Comparison of ENCODE assay signal across 8 cellular contexts in the genomic region with DNA sequence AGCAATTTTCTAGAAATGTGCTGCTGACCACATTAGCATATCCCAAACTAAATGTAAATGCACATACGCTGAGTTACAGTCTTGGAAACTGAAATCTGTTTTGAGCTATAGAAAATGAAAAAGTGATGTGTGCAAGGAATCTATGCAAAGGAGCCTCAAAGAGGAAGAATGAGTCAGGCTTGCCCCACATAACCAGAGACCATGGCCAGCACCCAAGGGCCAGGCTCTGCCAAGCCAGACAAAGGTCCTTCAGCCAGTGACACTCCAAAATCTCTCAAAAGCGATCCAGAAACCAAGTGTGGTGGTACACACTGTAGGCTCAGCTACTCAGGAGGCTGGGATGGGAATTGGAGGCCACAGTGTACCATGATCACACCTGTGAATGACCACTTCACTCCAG.
DNase-seq lines count a peak whose midpoint lies in the region; ATAC-seq and TF ChIP-seq lines count a peak whose summit lies in the region.

No MANE protein-coding gene starts in this region.

- H4K20me1 ChIP-seq in IMR-90 (ENCODE audit: insufficient read depth, low read length) = no peaks in the 10 kb centered on the region

- H3K4me2 ChIP-seq in IMR-90 (ENCODE audit: low read depth, low read length) = peak overlapping the region; percentile 18; the same call in 1 of the 2 replicates

- H3K9me3 ChIP-seq in IMR-90 (ENCODE audit: control insufficient read depth, insufficient read depth, low read length) = no peaks in the 10 kb centered on the region

- dilution Hi-C loops in IMR-90 (cut with HindIII; ENCODE audit: low sequenced_read_pairs, unreplicated experiment) = no loop called here

- peak overlapping the region; percentile 72 for H3K27ac ChIP-seq in IMR-90 (ENCODE audit: insufficient read depth, low read length)

- peak; percentile 88 for ATAC-seq in GM21528 (IDR thresholded peaks at IDR 0.05; ENCODE audit: low FRiP score, unreplicated experiment)
- ATAC-seq in IMR-90 (ENCODE audit: low read depth) = peak; percentile 57
- ATAC-seq in activated naive CD8-positive, alpha-beta T cell treated with anti-CD3 and anti-CD28 coated beads, Interleukin-2, amount 10 ng/mL, durations not matched to agents 7 days and 5 days (ENCODE audit: low read depth) = peak; percentile 64

- TF ChIP-seq CTCF in GM13977 (IDR thresholded peaks at IDR 0.05; ENCODE audit: extremely low read depth, insufficient read depth, missing control alignments) = no peak
- no peak for TF ChIP-seq CTCF in IMR-90 (conservative IDR thresholded peaks at IDR 0.05; ENCODE audit: low read depth, low read length)

- H3K9me1 ChIP-seq in IMR-90 (ENCODE audit: insufficient read depth, low read length) = peaks cover 16% of the 10 kb centered on the region

- H3K4me1 ChIP-seq in IMR-90 (ENCODE audit: control insufficient read depth, insufficient read depth, low read length) = peaks cover 11% of the 10 kb centered on the region

- no peaks in the 10 kb centered on the region for H3K9me3 Mint-ChIP-seq in activated naive CD8-positive, alpha-beta T cell treated with anti-CD3 and anti-CD28 coated beads, Interleukin-2, amount 10 ng/mL, durations not matched to agents 7 days and 5 days

- no peaks in the 10 kb centered on the region for H3K36me3 ChIP-seq in IMR-90 (ENCODE audit: control insufficient read depth, insufficient read depth, low read length)

- H3K79me1 ChIP-seq in IMR-90 (ENCODE audit: low read depth in 1 of 2, low read length in 2 of 2) = no peaks in the 10 kb centered on the region; a peak in 1 of 4 replicates

- BruUV-seq in IMR-90 (replicated peaks; lab: Mats Ljungman, UMichigan) = no TSS peak

- peak overlapping the region; percentile 92 for H2BK5ac ChIP-seq in IMR-90 (ENCODE audit: low read depth, low read length, poor library complexity, severe bottlenecking)

- TF ChIP-seq RAD21 in IMR-90 (IDR thresholded peaks at IDR 0.05; ENCODE audit: low read length) = no peak; the same call in 1 of the 2 replicates

- H3K4me3 ChIP-seq in IMR-90 (ENCODE audit: insufficient read depth, low read depth, low read length) = no peak overlapping the region

- peak overlapping the region; percentile 100 for H2BK15ac ChIP-seq in IMR-90 (ENCODE audit: low read depth, low read length)

- CTCF ChIA-PET in IMR-90 (lab: Yijun Ruan, JAX) = interaction anchor here (1.1 kb wide), 1 partner anchor 21 kb away, joined by 3 read pairs; no protein-coding TSS in a partner anchor

- peak overlapping the region; percentile 70 for H3K23ac ChIP-seq in IMR-90 (ENCODE audit: low read depth, low read length)

- H2AK9ac ChIP-seq in IMR-90 (replicated peaks; ENCODE audit: low read depth, low read length, poor library complexity) = peak overlapping the region; percentile 80

- no peaks in the 10 kb centered on the region for H3K36me3 Mint-ChIP-seq in activated naive CD8-positive, alpha-beta T cell treated with anti-CD3 and anti-CD28 coated beads, Interleukin-2, amount 10 ng/mL, durations not matched to agents 7 days and 5 days

- in situ Hi-C loops in GM13977 (cut with MboI; ENCODE audit: low pct_unique_long_range_greater_than_20kb, low sequenced_read_pairs, unreplicated experiment) = loop anchor here (10.0 kb wide), 1 partner anchor 49 kb away; no protein-coding TSS in a partner anchor
- in situ Hi-C loops in IMR-90 (cut with MboI; ENCODE audit: low sequenced_read_pairs) = no loop called here

- H3K56ac ChIP-seq in IMR-90 (ENCODE audit: extremely low read depth, insufficient read depth, low read length) = peak overlapping the region; percentile 54; the same call in 1 of the 2 replicates

- peak; percentile 75 for DNase-seq in GM13977 (ENCODE audit: low spot score)
- DNase-seq in IMR-90 = peak; percentile 69
- DNase-seq in activated naive CD8-positive, alpha-beta T cell treated with anti-CD3 and anti-CD28 coated beads, Interleukin-2, amount 10 ng/mL, durations not matched to agents 7 days and 5 days = no peak
- DNase-seq in midbrain (lab: John Stamatoyannopoulos, UW) = peak; percentile 16
- no peak for DNase-seq in NK-92 (lab: John Stamatoyannopoulos, UW; ENCODE audit: unreplicated experiment)
- no peak for DNase-seq in NCI-H1930 (lab: John Stamatoyannopoulos, UW)
- no peak for DNase-seq in activated naive CD4-positive, alpha-beta T cell (lab: John Stamatoyannopoulos, UW)

- peak overlapping the region; percentile 95 for H4K91ac ChIP-seq in IMR-90 (ENCODE audit: insufficient read depth, low read depth, low read length)

- POLR2A ChIA-PET in IMR-90 (lab: Charles Lee; ENCODE audit: unreplicated experiment) = no interaction called here
- POLR2A ChIA-PET in activated naive CD8-positive, alpha-beta T cell treated with anti-CD3 and anti-CD28 coated beads, Interleukin-2, amount 10 ng/mL, durations not matched to agents 7 days and 5 days (lab: Charles Lee) = interaction anchor here (0.8 to 1.5 kb wide), 4 partner anchors 21 to 78 kb away, joined by 3 to 5 read pairs (median 4); no protein-coding TSS in a partner anchor

- H3K27me3 Mint-ChIP-seq in activated naive CD8-positive, alpha-beta T cell treated with anti-CD3 and anti-CD28 coated beads, Interleukin-2, amount 10 ng/mL, durations not matched to agents 7 days and 5 days = no peaks in the 10 kb centered on the region

- WGBS in IMR-90 (ENCODE audit: extremely low coverage in 2 of 2, insufficient read length in 1 of 2), 2 experiments = no CpG with 5 or more reads among the region's 2 CpGs

- peak overlapping the region; percentile 79 for H3K14ac ChIP-seq in IMR-90 (replicated peaks; ENCODE audit: low read depth, low read length)

- peak overlapping the region; percentile 79 for H4K5ac ChIP-seq in IMR-90 (ENCODE audit: low read depth, low read length)

- H3K27ac Mint-ChIP-seq in activated naive CD8-positive, alpha-beta T cell treated with anti-CD3 and anti-CD28 coated beads, Interleukin-2, amount 10 ng/mL, durations not matched to agents 7 days and 5 days = peak overlapping the region; percentile 69

- peak overlapping the region; percentile 24; the same call in 1 of the 2 replicates for H3K9ac ChIP-seq in IMR-90 (ENCODE audit: low read depth, low read length)

- H3K4ac ChIP-seq in IMR-90 (ENCODE audit: low read depth, low read length) = peak overlapping the region; percentile 90

- H3K27me3 ChIP-seq in IMR-90 (ENCODE audit: control insufficient read depth, insufficient read depth, low read length) = no peaks in the 10 kb centered on the region

- no peak; the same call in 1 of the 2 replicates for TF ChIP-seq POLR2A in IMR-90 (IDR thresholded peaks at IDR 0.05; ENCODE audit: low read depth, low read length)

- intact Hi-C loops in IMR-90 (cut with micrococcal nuclease) = no loop called here

- peak overlapping the region; percentile 91 for H3K18ac ChIP-seq in IMR-90 (ENCODE audit: low read depth, low read length)

- H3K4me1 Mint-ChIP-seq in activated naive CD8-positive, alpha-beta T cell treated with anti-CD3 and anti-CD28 coated beads, Interleukin-2, amount 10 ng/mL, durations not matched to agents 7 days and 5 days = peaks cover 32% of the 10 kb centered on the region

- H2BK20ac ChIP-seq in IMR-90 (ENCODE audit: low read depth, low read length) = peak overlapping the region; percentile 93

- peak overlapping the region; percentile 98 for H2AK5ac ChIP-seq in IMR-90 (ENCODE audit: low read depth, low read length)

- H2AFZ ChIP-seq in IMR-90 (replicated peaks; ENCODE audit: low read length, poor library complexity) = peak overlapping the region; percentile 60

- peak overlapping the region; percentile 96 for H2BK120ac ChIP-seq in IMR-90 (ENCODE audit: low read depth, low read length)

- H3K4me3 Mint-ChIP-seq in activated naive CD8-positive, alpha-beta T cell treated with anti-CD3 and anti-CD28 coated beads, Interleukin-2, amount 10 ng/mL, durations not matched to agents 7 days and 5 days = peak overlapping the region; percentile 28

- peak overlapping the region; percentile 68 to 94 for H4K8ac ChIP-seq in IMR-90 (ENCODE audit: low read depth in 2 of 2, low read length in 2 of 2)

TF ChIP-seq in IMR-90, 13 proteins besides CTCF, POLR2A, EP300 and RAD21:
- TF ChIP-seq MAZ (IDR thresholded peaks at IDR 0.05; ENCODE audit: borderline replicate concordance, low read depth, low read length) (no peak), CEBPB (IDR thresholded peaks at IDR 0.05; ENCODE audit: low read depth, low read length) (peak; percentile 26; the same call in 1 of the 2 replicates)

Comparison
In these comparisons a context has a peak if more than half of its experiments do, and no peak if none do; other contexts are left out.
1. DNase-seq: peak in GM13977 (single experiment), IMR-90 (single experiment) and midbrain (single experiment); none in activated naive CD8-positive, alpha-beta T cell treated with anti-CD3 and anti-CD28 coated beads, Interleukin-2, amount 10 ng/mL, durations not matched to agents 7 days and 5 days (single experiment), NK-92 (single experiment), NCI-H1930 (0 of 2) and activated naive CD4-positive, alpha-beta T cell (0 of 4).
2. Peak in every context shown above with its lines, with median percentiles within 50 percentile points of each other: ATAC-seq.